8 cellular contexts compared by ENCODE assay signal in the genomic region with DNA sequence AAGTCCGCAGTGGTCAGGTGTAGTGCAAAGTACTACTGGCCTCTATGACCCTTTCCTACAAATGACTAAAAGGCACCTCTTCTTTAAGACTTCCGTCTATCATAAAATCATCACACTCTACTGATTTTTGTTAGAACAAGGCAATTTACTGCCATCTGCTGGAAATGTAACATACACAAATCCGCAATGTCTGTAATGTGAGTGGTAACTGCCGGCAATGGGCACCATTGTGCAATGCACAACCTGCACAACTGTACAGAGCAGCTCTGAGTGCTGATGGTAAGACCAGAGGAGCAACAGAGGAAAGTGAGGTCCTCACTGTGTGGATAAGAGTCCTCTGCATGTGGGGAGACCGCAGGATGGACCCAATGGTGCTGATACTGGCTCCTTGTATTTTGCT.
DNase-seq lines count a peak whose midpoint lies in the region; ATAC-seq and TF ChIP-seq lines count a peak whose summit lies in the region.

No MANE protein-coding gene starts in this region.

- TF ChIP-seq CTCF in AG04449 (IDR thresholded peaks at IDR 0.05; ENCODE audit: insufficient read depth, low read length, missing control alignments): no peak
- TF ChIP-seq CTCF in OCI-LY7 (conservative IDR thresholded peaks at IDR 0.05; ENCODE audit: low read length): peak; percentile 73
- no peak for TF ChIP-seq CTCF in lower lobe of right lung (IDR thresholded peaks at IDR 0.05)

- CTCF ChIA-PET in AG04449 (lab: Yijun Ruan, JAX) (interaction anchor here (0.7 to 4.4 kb wide), 16 partner anchors 9 to 879 kb away, joined by 3 to 41 read pairs (median 3); no protein-coding TSS in a partner anchor), OCI-LY7 (lab: Charles Lee; ENCODE audit: unreplicated experiment) (no interaction called here)

- ATAC-seq in GM21786 (IDR thresholded peaks at IDR 0.05; ENCODE audit: unreplicated experiment) (no peak), lower lobe of right lung (no peak)

- H3K27me3 Mint-ChIP-seq in T-helper 2 cell treated with Interferon-gamma antibody and Interleukin-4, amounts not matched to agents 5 μg/mL and 100 μg/mL, for 36 hours (ENCODE audit: low read depth): no peaks in the 10 kb centered on the region

- POLR2A ChIA-PET in AG04449 (lab: Yijun Ruan, JAX): no interaction called here
- POLR2A ChIA-PET in OCI-LY7 (lab: Charles Lee): interaction anchor here (0.6 to 0.7 kb wide), 2 partner anchors 12 to 894 kb away, joined by 3 read pairs; no protein-coding TSS in a partner anchor

- H3K79me2 ChIP-seq in OCI-LY7 (ENCODE audit: insufficient read depth, low read depth, low read length): no peaks in the 10 kb centered on the region

- no peaks in the 10 kb centered on the region for H3K9me2 ChIP-seq in OCI-LY7 (ENCODE audit: insufficient read depth, low read length)

- H3K27ac ChIP-seq in OCI-LY7 (ENCODE audit: low read depth, low read length, poor library complexity, severe bottlenecking) (no peak overlapping the region), lower lobe of right lung (no peak overlapping the region)

- H2AFZ ChIP-seq in OCI-LY7 (ENCODE audit: low read length): no peak overlapping the region

- H3K27me3 ChIP-seq in lower lobe of right lung (ENCODE audit: low read depth): peaks cover 4% of the 10 kb centered on the region

- H3K4me2 ChIP-seq in OCI-LY7 (ENCODE audit: low read length): no peak overlapping the region

- BruUV-seq in OCI-LY7 (replicated peaks; lab: Mats Ljungman, UMichigan): no TSS peak

- no peaks in the 10 kb centered on the region for H4K20me1 ChIP-seq in OCI-LY7 (ENCODE audit: insufficient read depth, low read length)

- H3K4me1 Mint-ChIP-seq in T-helper 2 cell treated with Interferon-gamma antibody and Interleukin-4, amounts not matched to agents 5 μg/mL and 100 μg/mL, for 36 hours (ENCODE audit: low read depth): no peaks in the 10 kb centered on the region

- no peak overlapping the region for H3K4me3 Mint-ChIP-seq in T-helper 2 cell treated with Interferon-gamma antibody and Interleukin-4, amounts not matched to agents 5 μg/mL and 100 μg/mL, for 36 hours

- H3K9me3 Mint-ChIP-seq in T-helper 2 cell treated with Interferon-gamma antibody and Interleukin-4, amounts not matched to agents 5 μg/mL and 100 μg/mL, for 36 hours: no peaks in the 10 kb centered on the region

- H3K9me3 ChIP-seq in OCI-LY7 (ENCODE audit: low read length): no peaks in the 10 kb centered on the region
- no peaks in the 10 kb centered on the region for H3K9me3 ChIP-seq in lower lobe of right lung

- no peaks in the 10 kb centered on the region for H3K36me3 Mint-ChIP-seq in T-helper 2 cell treated with Interferon-gamma antibody and Interleukin-4, amounts not matched to agents 5 μg/mL and 100 μg/mL, for 36 hours (ENCODE audit: low read depth)

- H3K27ac Mint-ChIP-seq in T-helper 2 cell treated with Interferon-gamma antibody and Interleukin-4, amounts not matched to agents 5 μg/mL and 100 μg/mL, for 36 hours: no peak overlapping the region

- intact Hi-C loops in OCI-LY7 (cut with micrococcal nuclease; ENCODE audit: unreplicated experiment) (no loop called here), lower lobe of right lung (cut with DNase I) (no loop called here)

- H3K36me3 ChIP-seq in OCI-LY7 (ENCODE audit: insufficient read depth, low read length): no peaks in the 10 kb centered on the region
- H3K36me3 ChIP-seq in lower lobe of right lung: no peaks in the 10 kb centered on the region

- DNase-seq in AG04449 (ENCODE audit: low read depth, low spot score): peak; percentile 9
- peak; percentile 80 for DNase-seq in H4 (ENCODE audit: low spot score)
- DNase-seq in OCI-LY7 (ENCODE audit: low spot score): peak; percentile 46
- peak; percentile 48 for DNase-seq in globus pallidus (ENCODE audit: low spot score)
- no peak for DNase-seq in effector CD4-positive, alpha-beta T cell
- DNase-seq in lower lobe of right lung: no peak
- DNase-seq in T-helper 2 cell treated with Interferon-gamma antibody and Interleukin-4, amounts not matched to agents 5 μg/mL and 100 μg/mL, for 36 hours (ENCODE audit: low spot score): no peak

- H3K4me3 ChIP-seq in AG04449 (ENCODE audit: low read depth, low read length): no peak overlapping the region
- H3K4me3 ChIP-seq in OCI-LY7 (ENCODE audit: low read depth, low read length, poor library complexity, severe bottlenecking): no peak overlapping the region
- no peak overlapping the region for H3K4me3 ChIP-seq in lower lobe of right lung

- H3K4me1 ChIP-seq in OCI-LY7 (ENCODE audit: insufficient read depth, low read length, poor library complexity, severe bottlenecking): no peaks in the 10 kb centered on the region
- H3K4me1 ChIP-seq in lower lobe of right lung: no peaks in the 10 kb centered on the region

Comparison
In these comparisons a context has a peak if more than half of its experiments do, and no peak if none do; other contexts are left out.
1. DNase-seq: peak in AG04449 (single experiment), H4 (single experiment), OCI-LY7 (single experiment) and globus pallidus (single experiment); none in effector CD4-positive, alpha-beta T cell (single experiment), lower lobe of right lung (single experiment) and T-helper 2 cell treated with Interferon-gamma antibody and Interleukin-4, amounts not matched to agents 5 μg/mL and 100 μg/mL, for 36 hours (single experiment).